In genomic region chr17:40909755-40910154, GRCh38 we compare ENCODE assay signal across 8 cellular contexts. TPM values are rescaled to one million over a fixed set of nuclear protein-coding genes. Genes with fewer than 3 reads are reported as not detected.
DNase-seq lines count a peak whose midpoint lies in the region; ATAC-seq and TF ChIP-seq lines count a peak whose summit lies in the region.

No MANE protein-coding gene starts in this region.

- no peaks in the 10 kb centered on the region for H3K79me1 ChIP-seq in neuronal stem cell (ENCODE audit: low read depth, low read length)
- H3K79me1 ChIP-seq in mesendoderm (ENCODE audit: low read length) = no peaks in the 10 kb centered on the region

- POLR2A ChIA-PET in CD8-positive, alpha-beta T cell (lab: Charles Lee) = interaction anchor here (1.2 kb wide), 1 partner anchor 504 kb away, joined by 4 read pairs; no protein-coding TSS in a partner anchor

- H3K9me3 Mint-ChIP-seq in CD8-positive, alpha-beta T cell = no peaks in the 10 kb centered on the region

- H2AK5ac ChIP-seq in neuronal stem cell (ENCODE audit: low read depth, low read length) (no peak overlapping the region), mesendoderm (ENCODE audit: low read length) (no peak overlapping the region)

- H3K36me3 Mint-ChIP-seq in CD8-positive, alpha-beta T cell = no peaks in the 10 kb centered on the region

- peak overlapping the region; percentile 52 for H2AFZ ChIP-seq in neuronal stem cell (ENCODE audit: low read length)

- H2BK5ac ChIP-seq in neuronal stem cell (ENCODE audit: low read length) = no peak overlapping the region
- no peak overlapping the region for H2BK5ac ChIP-seq in mesendoderm (ENCODE audit: low read length)

- no peak overlapping the region for H3K56ac ChIP-seq in mesendoderm (ENCODE audit: low read length)

- H3K14ac ChIP-seq in neuronal stem cell (ENCODE audit: low read length) = no peak overlapping the region

- H4K91ac ChIP-seq in neuronal stem cell (ENCODE audit: low read depth, low read length, poor library complexity) = no peak overlapping the region

- H3K4me1 Mint-ChIP-seq in CD8-positive, alpha-beta T cell (ENCODE audit: low read depth) = no peaks in the 10 kb centered on the region

- H2BK120ac ChIP-seq in neuronal stem cell (ENCODE audit: low read depth, low read length) (no peak overlapping the region), mesendoderm (ENCODE audit: low read depth, low read length) (no peak overlapping the region)

- H2BK15ac ChIP-seq in neuronal stem cell (ENCODE audit: low read length) (no peak overlapping the region), mesendoderm (replicated peaks; ENCODE audit: low read depth) (no peak overlapping the region)

- H3K4ac ChIP-seq in neuronal stem cell (ENCODE audit: low read length) (no peak overlapping the region), mesendoderm (ENCODE audit: low read depth, low read length) (no peak overlapping the region)

- no peak overlapping the region for H2BK12ac ChIP-seq in neuronal stem cell (ENCODE audit: low read length)

- WGBS in neuronal stem cell (ENCODE audit: extremely low coverage in 2 of 2, insufficient read length in 2 of 2, insufficient replicate concordance in 1 of 2), 2 donors = no CpG with 5 or more reads among the region's 4 CpGs
- WGBS in mesendoderm (ENCODE audit: extremely low coverage, insufficient coverage, low lambda C conversion rate) = no CpG with 5 or more reads among the region's 4 CpGs

- H3K36me3 ChIP-seq in neuronal stem cell (replicated peaks in 1 of 2; ENCODE audit: control insufficient read depth in 2 of 2, insufficient read depth in 2 of 2, low read length in 2 of 2) = no peaks in the 10 kb centered on the region
- H3K36me3 ChIP-seq in CD8-positive, alpha-beta T cell (ENCODE audit: insufficient read depth, low read length) = no peaks in the 10 kb centered on the region
- H3K36me3 ChIP-seq in mesendoderm (ENCODE audit: control insufficient read depth, insufficient read depth, low read length) = no peaks in the 10 kb centered on the region

- H3K9ac ChIP-seq in neuronal stem cell (ENCODE audit: low read depth, low read length, poor library complexity) (no peak overlapping the region), mesendoderm (ENCODE audit: low read length) (no peak overlapping the region)

- H3K4me2 ChIP-seq in neuronal stem cell (ENCODE audit: insufficient read depth, low read length, poor library complexity, severe bottlenecking) (no peak overlapping the region), mesendoderm (ENCODE audit: low read length) (no peak overlapping the region)

- TF ChIP-seq CTCF in cardiac fibroblast (IDR thresholded peaks at IDR 0.05; ENCODE audit: low read depth, low read length) = no peak
- no peak for TF ChIP-seq CTCF in CD8-positive, alpha-beta T cell (IDR thresholded peaks at IDR 0.05)

- H3K4me3 Mint-ChIP-seq in CD8-positive, alpha-beta T cell = no peak overlapping the region

- no peak overlapping the region for H3K4me3 ChIP-seq in cardiac fibroblast (replicated peaks in 1 of 2; ENCODE audit: low read depth in 2 of 2, low read length in 2 of 2)
- no peak overlapping the region for H3K4me3 ChIP-seq in neuronal stem cell (ENCODE audit: low read length in 2 of 2)
- no peak overlapping the region for H3K4me3 ChIP-seq in CD8-positive, alpha-beta T cell (ENCODE audit: low read depth, low read length)
- H3K4me3 ChIP-seq in mesendoderm (ENCODE audit: low read length) = no peak overlapping the region

- peaks cover 34% of the 10 kb centered on the region for H3K27me3 Mint-ChIP-seq in CD8-positive, alpha-beta T cell (ENCODE audit: low read depth)

- H3K4me1 ChIP-seq in neuronal stem cell (ENCODE audit: control insufficient read depth in 2 of 2, insufficient read depth in 1 of 2, low read depth in 1 of 2, low read length in 2 of 2) = peaks cover 0 to 7% of the 10 kb centered on the region in 2 donors
- H3K4me1 ChIP-seq in CD8-positive, alpha-beta T cell (ENCODE audit: insufficient read depth, low read length) = no peaks in the 10 kb centered on the region
- H3K4me1 ChIP-seq in mesendoderm (ENCODE audit: control insufficient read depth, low read depth, low read length) = no peaks in the 10 kb centered on the region

- intact Hi-C loops in CD8-positive, alpha-beta T cell (cut with DNase I, micrococcal nuclease) = loop anchor here (1.0 to 5.0 kb wide), 11 partner anchors 107 to 758 kb away; partner anchors contain the start of gene KRTAP16-1 (in 1 of the 2)

- H4K8ac ChIP-seq in neuronal stem cell (ENCODE audit: low read depth, low read length) = no peak overlapping the region
- H4K8ac ChIP-seq in mesendoderm (ENCODE audit: low read depth, low read length) = no peak overlapping the region

- H3K27ac ChIP-seq in neuronal stem cell (replicated peaks; ENCODE audit: low read length) (no peak overlapping the region), mesendoderm (ENCODE audit: low read depth, low read length) (no peak overlapping the region)
- H3K27ac ChIP-seq in CD8-positive, alpha-beta T cell (ENCODE audit: low read depth, low read length) = no peak overlapping the region

- peak; percentile 41 for DNase-seq in AG20443 (ENCODE audit: low spot score)
- peak; percentile 18 for DNase-seq in NCI-H526 treated with DMSO at 0.1 percent for 48 hours (lab: John Stamatoyannopoulos, UW)
- DNase-seq in cardiac fibroblast (ENCODE audit: low read depth in 2 of 2) = peak; percentile 63 to 80
- no peak for DNase-seq in neuronal stem cell (ENCODE audit: low spot score)
- DNase-seq in activated naive CD4-positive, alpha-beta T cell treated with Interleukin-2 at 50 U/mL for 16 hours = no peak
- no peak for DNase-seq in activated naive CD4-positive, alpha-beta T cell (lab: John Stamatoyannopoulos, UW)
- DNase-seq in CD8-positive, alpha-beta T cell = no peak
- no peak for DNase-seq in mesendoderm

- CTCF ChIA-PET in CD8-positive, alpha-beta T cell (lab: Charles Lee) = interaction anchor here (0.5 to 6.3 kb wide), 22 partner anchors 15 to 769 kb away, joined by 3 to 82 read pairs (median 4); partner anchors contain the start of gene KRTAP4-12

- no peak overlapping the region for H3K18ac ChIP-seq in neuronal stem cell (ENCODE audit: low read length)
- H3K18ac ChIP-seq in mesendoderm (ENCODE audit: low read length) = no peak overlapping the region

- ATAC-seq in CD8-positive, alpha-beta T cell = no peak

- no peaks in the 10 kb centered on the region for H3K79me2 ChIP-seq in mesendoderm (ENCODE audit: control insufficient read depth, insufficient read depth, low read length)

- H4K5ac ChIP-seq in mesendoderm (ENCODE audit: low read length) = no peak overlapping the region

- H3K27me3 ChIP-seq in neuronal stem cell (ENCODE audit: control insufficient read depth in 3 of 3, insufficient read depth in 3 of 3, low read depth in 1 of 3, low read length in 3 of 3) = peaks cover 0 to 21% (median 0%) of the 10 kb centered on the region in 3 experiments
- H3K27me3 ChIP-seq in CD8-positive, alpha-beta T cell (ENCODE audit: insufficient read depth, low read length) = no peaks in the 10 kb centered on the region
- H3K27me3 ChIP-seq in mesendoderm (ENCODE audit: insufficient read depth, low read length, poor library complexity) = no peaks in the 10 kb centered on the region

- H3K9me3 ChIP-seq in neuronal stem cell (replicated peaks in 1 of 2; ENCODE audit: control insufficient read depth in 2 of 2, insufficient read depth in 1 of 2, low read depth in 1 of 2, low read length in 2 of 2) = no peaks in the 10 kb centered on the region
- H3K9me3 ChIP-seq in CD8-positive, alpha-beta T cell (ENCODE audit: low read length) = no peaks in the 10 kb centered on the region

- H3K23ac ChIP-seq in neuronal stem cell (ENCODE audit: low read depth, low read length, poor library complexity) (no peak overlapping the region), mesendoderm (ENCODE audit: low read length) (no peak overlapping the region)

- no peak overlapping the region for H3K27ac Mint-ChIP-seq in CD8-positive, alpha-beta T cell

RNA-seq across cellular contexts. Expression of gene KRT20, which starts 24.7 kb away (rescaled TPM):
- polyA plus RNA-seq in neuronal stem cell (2013, experiment 1 of 2) = not detected
- not detected for polyA plus RNA-seq in neuronal stem cell (2013, experiment 2 of 2)
- total RNA-seq in CD8-positive, alpha-beta T cell = not detected
- polyA plus RNA-seq in mesendoderm (2013, experiment 1 of 2) = 0.39 TPM
- polyA plus RNA-seq in mesendoderm (2013, experiment 2 of 2) = 0.25 TPM

RNA-seq across cellular contexts. Expression of gene KRT23, which starts 27.7 kb away (rescaled TPM):
- 0.66 TPM for polyA plus RNA-seq in neuronal stem cell (2013, experiment 1 of 2)
- 0.80 TPM for polyA plus RNA-seq in neuronal stem cell (2013, experiment 2 of 2)
- not detected for total RNA-seq in CD8-positive, alpha-beta T cell
- not detected for polyA plus RNA-seq in mesendoderm (2013, experiment 1 of 2)
- polyA plus RNA-seq in mesendoderm (2013, experiment 2 of 2) = not detected

RNA-seq across cellular contexts. Expression of gene KRT12, which starts 42.7 kb away (rescaled TPM):
- not detected for polyA plus RNA-seq in neuronal stem cell (2013, experiment 1 of 2)
- polyA plus RNA-seq in neuronal stem cell (2013, experiment 2 of 2) = not detected
- not detected for total RNA-seq in CD8-positive, alpha-beta T cell
- not detected for polyA plus RNA-seq in mesendoderm (2013, experiment 1 of 2)
- not detected for polyA plus RNA-seq in mesendoderm (2013, experiment 2 of 2)

RNA-seq across cellular contexts. Expression of gene KRT39, which starts 57.0 kb away (rescaled TPM):
- polyA plus RNA-seq in neuronal stem cell (2013, experiment 1 of 2) = not detected
- not detected for polyA plus RNA-seq in neuronal stem cell (2013, experiment 2 of 2)
- not detected for total RNA-seq in CD8-positive, alpha-beta T cell
- not detected for polyA plus RNA-seq in mesendoderm (2013, experiment 1 of 2)
- not detected for polyA plus RNA-seq in mesendoderm (2013, experiment 2 of 2)

Comparison
In these comparisons a context has a peak if more than half of its experiments do, and no peak if none do; other contexts are left out.
1. DNase-seq: peak in AG20443 (single experiment), NCI-H526 treated with DMSO at 0.1 percent for 48 hours (single experiment) and cardiac fibroblast (2 of 2); none in neuronal stem cell (single experiment), activated naive CD4-positive, alpha-beta T cell treated with Interleukin-2 at 50 U/mL for 16 hours (single experiment), activated naive CD4-positive, alpha-beta T cell (0 of 4), CD8-positive, alpha-beta T cell (0 of 7) and mesendoderm (single experiment).